Comparison of ENCODE assay signal across 1 cellular context in genomic region chr5:65121880-65122436, GRCh38.
TF ChIP-seq lines count a peak whose summit lies in the region.

No MANE protein-coding gene starts in this region.

TF ChIP-seq in K562, 482 proteins besides CTCF, POLR2A, EP300 and RAD21 (continued from another document and continues in another):
- TF ChIP-seq ZNF280B (CRISPR knock-in tag; IDR thresholded peaks at IDR 0.05), result no peak
- TF ChIP-seq GTF3C2 (IDR thresholded peaks at IDR 0.05; ENCODE audit: borderline replicate concordance, extremely low read depth, insufficient read length), result no peak
- TF ChIP-seq PPARD (CRISPR knock-in tag; IDR thresholded peaks at IDR 0.05), result no peak
- TF ChIP-seq GABPA (tag; conservative IDR thresholded peaks at IDR 0.05; ENCODE audit: low read depth), result no peak
- TF ChIP-seq PHF21A (IDR thresholded peaks at IDR 0.05; ENCODE audit: borderline replicate concordance, low read depth), result no peak
- TF ChIP-seq BRD9 (IDR thresholded peaks at IDR 0.05; ENCODE audit: low read depth, partially characterized antibody), result no peak
- no peak for TF ChIP-seq CHD7 (IDR thresholded peaks at IDR 0.05; ENCODE audit: low read depth, low read length)
- TF ChIP-seq ZBTB5 (IDR thresholded peaks at IDR 0.05), result no peak
- 0 out of 4 replicates have a peak, but pooled peaks of 1 of the 2 experiments have one; percentile 51 for TF ChIP-seq FOXA3 (CRISPR knock-in tag; conservative IDR thresholded peaks at IDR 0.05 in 1 of 2, IDR thresholded peaks at IDR 0.05 in 1 of 2)
- no peak for TF ChIP-seq TCF7 (IDR thresholded peaks at IDR 0.05; ENCODE audit: borderline replicate concordance)
- TF ChIP-seq CBFB (CRISPR knock-in tag; IDR thresholded peaks at IDR 0.05), result no peak
- no peak for TF ChIP-seq TFE3 (CRISPR knock-in tag; IDR thresholded peaks at IDR 0.05)
- no peak for TF ChIP-seq E2F3 (CRISPR knock-in tag; IDR thresholded peaks at IDR 0.05)
- no peak for TF ChIP-seq MYBL2 (IDR thresholded peaks at IDR 0.05; ENCODE audit: low read depth)
- TF ChIP-seq MYBL2 (CRISPR knock-in tag; IDR thresholded peaks at IDR 0.05; ENCODE audit: borderline replicate concordance), result no peak
- TF ChIP-seq LCOR (CRISPR knock-in tag; IDR thresholded peaks at IDR 0.05), result peak; percentile 63; the same call in 1 of the 2 replicates
- no peak for TF ChIP-seq ELK3 (CRISPR knock-in tag; IDR thresholded peaks at IDR 0.05)
- peak; percentile 95 for TF ChIP-seq ZNF175 (CRISPR knock-in tag; IDR thresholded peaks at IDR 0.05; ENCODE audit: low read depth)
- no peak for TF ChIP-seq STAG1 (CRISPR knock-in tag; IDR thresholded peaks at IDR 0.05; ENCODE audit: borderline replicate concordance)
- TF ChIP-seq JUN (IDR thresholded peaks at IDR 0.05; ENCODE audit: borderline replicate concordance, low read depth, low read length), result peak; percentile 93
- peak; percentile 85; the same call in 1 of the 2 replicates for TF ChIP-seq JUN (CRISPR knock-in tag; IDR thresholded peaks at IDR 0.05; ENCODE audit: borderline replicate concordance)
- no peak for TF ChIP-seq NR2C1 (IDR thresholded peaks at IDR 0.05)
- TF ChIP-seq NR2C1 (tag; IDR thresholded peaks at IDR 0.05), result peak; percentile 64
- no peak for TF ChIP-seq ZFPM2 (CRISPR knock-in tag; IDR thresholded peaks at IDR 0.05)
- TF ChIP-seq PKNOX1 (IDR thresholded peaks at IDR 0.05), result no peak
- TF ChIP-seq ATF1 (CRISPR knock-in tag; IDR thresholded peaks at IDR 0.05), result no peak
- peak; percentile 54 for TF ChIP-seq ATF1 (tag; IDR thresholded peaks at IDR 0.05)
- TF ChIP-seq ELF4 (CRISPR knock-in tag; IDR thresholded peaks at IDR 0.05), result no peak
- TF ChIP-seq MEF2D (tag; conservative IDR thresholded peaks at IDR 0.05; ENCODE audit: low read depth), result 0 out of 2 replicates have a peak, but pooled peaks have one; percentile 40
- 0 out of 4 replicates have a peak, but pooled peaks of 1 of the 2 experiments have one; percentile 25 for TF ChIP-seq FOXK2 (conservative IDR thresholded peaks at IDR 0.05 in 1 of 2, IDR thresholded peaks at IDR 0.05 in 1 of 2; ENCODE audit: low read depth in 2 of 2)
- TF ChIP-seq ZNF398 (CRISPR knock-in tag; IDR thresholded peaks at IDR 0.05), result no peak
- TF ChIP-seq TEAD2 (tag; IDR thresholded peaks at IDR 0.05), result 0 out of 2 replicates have a peak, but pooled peaks have one; percentile 18
- TF ChIP-seq KLF13 (tag; IDR thresholded peaks at IDR 0.05; ENCODE audit: borderline replicate concordance, low read depth), result no peak
- TF ChIP-seq CAMTA2 (CRISPR knock-in tag; conservative IDR thresholded peaks at IDR 0.05), result no peak
- TF ChIP-seq SMARCE1 (IDR thresholded peaks at IDR 0.05), result peak; percentile 69; the same call in 1 of the 2 replicates
